In the genomic region with DNA sequence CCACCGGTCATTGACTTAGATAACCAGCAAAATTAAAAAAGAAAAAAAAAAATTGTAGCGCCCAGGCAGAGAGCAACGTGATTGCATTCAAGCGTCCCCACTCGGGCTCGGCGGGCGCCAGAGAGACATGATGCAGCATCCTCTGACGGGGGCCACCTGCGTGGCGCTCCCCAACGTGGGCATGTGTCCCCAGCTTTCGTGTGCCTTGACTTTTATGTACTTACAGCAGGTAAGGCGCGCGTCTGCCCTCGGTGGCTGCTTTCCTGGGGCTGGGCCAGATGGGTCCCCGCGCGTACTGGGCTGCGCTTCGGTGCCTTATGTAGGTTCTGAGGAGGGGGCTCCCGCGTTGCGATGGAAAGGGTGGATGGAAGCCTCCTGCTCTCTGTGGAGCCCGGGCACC, we compare ENCODE assay signal across 21 cellular contexts. TPM values are rescaled to one million over a fixed set of nuclear protein-coding genes. Genes with fewer than 3 reads are reported as not detected.
DNase-seq lines count a peak whose midpoint lies in the region; ATAC-seq lines count a peak whose summit lies in the region.
"Had no signal": no experiment of that assay in that cellular context is flagged by ENCODE, and none has a peak within 500 bp of the region (broad histone marks: within the 10 kb centered on the region; RNA-seq: fewer than 3 reads in every experiment).

No MANE protein-coding gene starts in this region.

- DNase-seq in NCI-H748 (lab: John Stamatoyannopoulos, UW; ENCODE audit: unreplicated experiment) (peak; percentile 36), NCI-H748 treated with DMSO at 0.1 percent for 48 hours (lab: John Stamatoyannopoulos, UW) (no peak), cerebellum (ENCODE audit: low spot score) (peak; percentile 19), sciatic nerve (ENCODE audit: low spot score) (no peak), dedifferentiated amniotic fluid mesenchymal stem cell (ENCODE audit: extremely low spot score) (no peak), AML-193 (lab: John Stamatoyannopoulos, UW) (no peak)
- DNase-seq: activated naive CD8-positive, alpha-beta T cell treated with anti-CD3 and anti-CD28 coated beads, Interleukin-2, amount 50 U/mL, for 24 hours; GM23248; MV-4-11; NCI-H524 treated with DMSO at 0.1 percent for 48 hours had no signal

- H3K36me3 ChIP-seq in iPS-18a (ENCODE audit: control insufficient read depth, low read depth, low read length): no peaks in the 10 kb centered on the region
- H3K36me3 ChIP-seq: breast epithelium, neutrophil had no signal

- peaks cover 49% of the 10 kb centered on the region for H3K27me3 ChIP-seq in iPS-18a (ENCODE audit: control insufficient read depth, insufficient read depth, low read length)

- H3K9me3 ChIP-seq in iPS-18a (ENCODE audit: control insufficient read depth, low read depth, low read length): no peaks in the 10 kb centered on the region
- H3K9me3 ChIP-seq: breast epithelium, neutrophil had no signal

- peak overlapping the region; percentile 83 for H3K4me3 ChIP-seq in iPS-18a (ENCODE audit: low read length)
- H3K4me3 ChIP-seq: breast epithelium, GM23248, SK-N-MC had no signal

- H3K4me1 ChIP-seq in iPS-18a (ENCODE audit: control insufficient read depth, low read depth, low read length): peaks cover 10% of the 10 kb centered on the region
- H3K4me1 ChIP-seq: breast epithelium had no signal

- no peak overlapping the region for H3K9ac ChIP-seq in iPS-18a (ENCODE audit: low read length)
- H3K9ac ChIP-seq: GM23248 had no signal

- ATAC-seq in sciatic nerve (peak; percentile 33), HG03108 (IDR thresholded peaks at IDR 0.05; ENCODE audit: unreplicated experiment) (no peak)
- ATAC-seq: activated naive CD8-positive, alpha-beta T cell treated with anti-CD3 and anti-CD28 coated beads, Interleukin-2, amount 50 U/mL, for 24 hours; esophagus mucosa; Panc1 had no signal

- no peak overlapping the region for H3K27ac ChIP-seq in iPS-18a (ENCODE audit: low read length)
- H3K27ac ChIP-seq: breast epithelium, C4-2B, GM23248, HL-60, neutrophil, SK-N-MC had no signal

- intact Hi-C loops in sciatic nerve (cut with DNase I): no loop called here

RNA-seq across cellular contexts. Expression of a gene that starts 28.4 kb away (rescaled TPM):
- total RNA-seq in cerebellum (27.6 TPM), sciatic nerve (1.1 TPM)
- total RNA-seq: esophagus mucosa, GM23248, kidney epithelial cell, mesenteric fat pad had no signal

Comparison
In these comparisons a context has a peak if more than half of its experiments do, and no peak if none do; other contexts are left out.
1. DNase-seq: peak in NCI-H748 (single experiment) and cerebellum (single experiment); none in NCI-H748 treated with DMSO at 0.1 percent for 48 hours (single experiment), sciatic nerve (single experiment), dedifferentiated amniotic fluid mesenchymal stem cell (single experiment) and AML-193 (0 of 2).
2. RNA of a gene that starts 28.4 kb away (total RNA-seq): 27.6 TPM in cerebellum (single experiment); 1.1 TPM in sciatic nerve (single experiment); every median in the first group is over 10 times any median in the second.